Comparison of ENCODE assay signal across 8 cellular contexts in the genomic region with DNA sequence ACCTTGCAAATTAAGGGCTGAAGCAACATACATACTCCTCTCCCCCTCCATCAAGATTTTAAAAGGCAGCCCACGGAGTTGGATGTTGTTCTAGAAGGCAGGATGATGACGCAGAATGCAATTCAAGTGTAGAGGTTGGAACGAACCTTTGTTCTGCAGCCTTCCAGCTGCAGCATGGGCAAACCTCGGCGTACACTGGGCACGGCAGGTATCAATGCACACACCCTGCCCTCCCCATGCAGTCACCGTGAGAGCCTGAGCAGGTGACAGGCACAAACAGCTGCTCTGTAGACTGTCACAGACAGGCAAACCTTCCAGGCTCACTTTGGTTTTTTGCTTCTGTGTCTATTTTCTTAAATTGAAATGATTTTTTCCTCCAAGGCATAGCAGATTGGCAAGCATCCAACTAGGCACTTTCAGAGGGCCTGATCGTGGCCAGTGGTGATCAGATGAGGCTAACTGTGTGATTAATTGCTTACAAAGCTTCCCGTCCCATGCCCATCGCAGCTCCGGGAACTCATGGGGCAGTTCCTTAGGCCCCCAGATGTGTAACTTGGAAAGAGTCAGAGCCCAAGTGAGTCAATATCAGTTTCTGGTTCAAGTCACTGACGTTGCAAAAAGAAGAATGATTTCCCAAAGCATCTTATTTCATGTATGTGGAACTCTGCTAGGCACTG.
DNase-seq lines count a peak whose midpoint lies in the region; ATAC-seq and TF ChIP-seq lines count a peak whose summit lies in the region.

No MANE protein-coding gene starts in this region.

- H3K9me3 ChIP-seq in Caco-2 = no peaks in the 10 kb centered on the region

- H3K36me3 ChIP-seq in Caco-2 (ENCODE audit: control insufficient read depth, insufficient read depth, low read length) = no peaks in the 10 kb centered on the region

- H3K27ac Mint-ChIP-seq in activated naive CD8-positive, alpha-beta T cell treated with anti-CD3 and anti-CD28 coated beads, Interleukin-2, amount 50 U/mL, for 24 hours = peak overlapping the region; percentile 72
- H3K27ac Mint-ChIP-seq in Caco-2 (ENCODE audit: unreplicated experiment) = no peak overlapping the region

- POLR2A ChIA-PET in Caco-2 (lab: Charles Lee) = no interaction called here

- H3K4me3 ChIP-seq in Caco-2 (ENCODE audit: low read depth, low read length) = no peak overlapping the region

- intact Hi-C loops in left colon (cut with DNase I, micrococcal nuclease) = no loop called here
- intact Hi-C loops in Caco-2 (cut with micrococcal nuclease; ENCODE audit: unreplicated experiment) = no loop called here

- BruUV-seq in Caco-2 (replicated peaks; lab: Mats Ljungman, UMichigan) = no TSS peak

- no peak for TF ChIP-seq CTCF in Caco-2 (IDR thresholded peaks at IDR 0.05; ENCODE audit: insufficient read depth in 1 of 2, low read depth in 1 of 2, low read length in 1 of 2, severe bottlenecking in 1 of 2, unreplicated experiment in 1 of 2)

- H3K27me3 Mint-ChIP-seq in activated naive CD8-positive, alpha-beta T cell treated with anti-CD3 and anti-CD28 coated beads, Interleukin-2, amount 50 U/mL, for 24 hours = no peaks in the 10 kb centered on the region
- H3K27me3 Mint-ChIP-seq in Caco-2 (ENCODE audit: insufficient read depth, unreplicated experiment) = no peaks in the 10 kb centered on the region

- no peaks in the 10 kb centered on the region for H3K27me3 ChIP-seq in Caco-2 (replicated peaks; ENCODE audit: control insufficient read depth, insufficient read depth, low read length)

- peaks cover 31% of the 10 kb centered on the region for H3K4me1 ChIP-seq in Caco-2

- no peaks in the 10 kb centered on the region for H3K4me1 Mint-ChIP-seq in activated naive CD8-positive, alpha-beta T cell treated with anti-CD3 and anti-CD28 coated beads, Interleukin-2, amount 50 U/mL, for 24 hours
- peaks cover 17% of the 10 kb centered on the region for H3K4me1 Mint-ChIP-seq in Caco-2 (ENCODE audit: low read depth, unreplicated experiment)

- H3K36me3 Mint-ChIP-seq in activated naive CD8-positive, alpha-beta T cell treated with anti-CD3 and anti-CD28 coated beads, Interleukin-2, amount 50 U/mL, for 24 hours (ENCODE audit: low read depth) = peaks cover 6% of the 10 kb centered on the region
- H3K36me3 Mint-ChIP-seq in Caco-2 (ENCODE audit: insufficient read depth, unreplicated experiment) = no peaks in the 10 kb centered on the region

- ATAC-seq in activated naive CD8-positive, alpha-beta T cell treated with anti-CD3 and anti-CD28 coated beads, Interleukin-2, amount 50 U/mL, for 24 hours = no peak
- peak; percentile 90 for ATAC-seq in left colon

- peak overlapping the region; percentile 22 for H3K4me3 Mint-ChIP-seq in activated naive CD8-positive, alpha-beta T cell treated with anti-CD3 and anti-CD28 coated beads, Interleukin-2, amount 50 U/mL, for 24 hours
- H3K4me3 Mint-ChIP-seq in Caco-2 (ENCODE audit: unreplicated experiment) = no peak overlapping the region

- DNase-seq in COLO829 (ENCODE audit: low spot score) = peak; percentile 50
- peak; percentile 83 for DNase-seq in NCI-H146 (lab: John Stamatoyannopoulos, UW)
- no peak for DNase-seq in activated naive CD8-positive, alpha-beta T cell treated with anti-CD3 and anti-CD28 coated beads, Interleukin-2, amount 50 U/mL, for 24 hours
- peak; percentile 61 to 65 for DNase-seq in left colon
- DNase-seq in kidney glomerular epithelial cell (lab: John Stamatoyannopoulos, UW) = no peak
- DNase-seq in pons (ENCODE audit: low spot score) = no peak
- DNase-seq in activated CD4-positive, CD25-positive, alpha-beta regulatory T cell (lab: John Stamatoyannopoulos, UW) = no peak
- no peak for DNase-seq in Caco-2

- H3K9me3 Mint-ChIP-seq in activated naive CD8-positive, alpha-beta T cell treated with anti-CD3 and anti-CD28 coated beads, Interleukin-2, amount 50 U/mL, for 24 hours = no peaks in the 10 kb centered on the region
- no peaks in the 10 kb centered on the region for H3K9me3 Mint-ChIP-seq in Caco-2 (ENCODE audit: unreplicated experiment)

- CTCF ChIA-PET in Caco-2 (lab: Charles Lee) = interaction anchor here (1.2 kb wide), 1 partner anchor 21 kb away, joined by 3 read pairs; no protein-coding TSS in a partner anchor

Comparison
In these comparisons a context has a peak if more than half of its experiments do, and no peak if none do; other contexts are left out.
1. DNase-seq: peak in COLO829 (single experiment), NCI-H146 (single experiment) and left colon (2 of 2); none in activated naive CD8-positive, alpha-beta T cell treated with anti-CD3 and anti-CD28 coated beads, Interleukin-2, amount 50 U/mL, for 24 hours (single experiment), kidney glomerular epithelial cell (single experiment), pons (single experiment), activated CD4-positive, CD25-positive, alpha-beta regulatory T cell (0 of 4) and Caco-2 (0 of 2).